In genomic region chr20:5529331-5530142, GRCh38 we compare ENCODE assay signal across 8 cellular contexts.
A peak's percentile ranks its signal among the peaks of the same experiment; 100 is the strongest.
DNase-seq lines count a peak whose midpoint lies in the region; ATAC-seq lines count a peak whose summit lies in the region.

No MANE protein-coding gene starts in this region.

- CTCF ChIA-PET in CD8-positive, alpha-beta memory T cell (lab: Charles Lee): interaction anchor here (0.6 to 3.2 kb wide), 44 partner anchors 9 to 553 kb away, joined by 3 to 63 read pairs (median 4); no protein-coding TSS in a partner anchor

- peak overlapping the region; percentile 38 to 85 (median 71) for H3K4me3 Mint-ChIP-seq in CD8-positive, alpha-beta memory T cell

- POLR2A ChIA-PET in CD8-positive, alpha-beta memory T cell (lab: Charles Lee): interaction anchor here (0.7 kb wide), 1 partner anchor 259 kb away, joined by 3 read pairs; no protein-coding TSS in a partner anchor

- H3K36me3 Mint-ChIP-seq in CD8-positive, alpha-beta memory T cell: peaks cover 0 to under 1% (median 0%) of the 10 kb centered on the region in 3 donors

- peaks cover 17 to 28% (median 23%) of the 10 kb centered on the region in 3 donors for H3K4me1 Mint-ChIP-seq in CD8-positive, alpha-beta memory T cell

- H3K27me3 Mint-ChIP-seq in CD8-positive, alpha-beta memory T cell: no peaks in the 10 kb centered on the region

- H3K9me3 ChIP-seq in CD8-positive, alpha-beta memory T cell (ENCODE audit: low read length): no peaks in the 10 kb centered on the region
- no peaks in the 10 kb centered on the region for H3K9me3 ChIP-seq in effector memory CD4-positive, alpha-beta T cell (ENCODE audit: control insufficient read depth, low read length)

- no peaks in the 10 kb centered on the region for H3K36me3 ChIP-seq in CD8-positive, alpha-beta memory T cell (ENCODE audit: insufficient read depth, low read length)
- no peaks in the 10 kb centered on the region for H3K36me3 ChIP-seq in effector memory CD4-positive, alpha-beta T cell (ENCODE audit: control insufficient read depth, insufficient read depth, low read length)

- H3K27ac ChIP-seq in CD8-positive, alpha-beta memory T cell (ENCODE audit: low read depth, low read length): no peak overlapping the region
- no peak overlapping the region for H3K27ac ChIP-seq in effector memory CD4-positive, alpha-beta T cell (ENCODE audit: insufficient read depth, low read length, poor library complexity, severe bottlenecking)

- peak; percentile 67 to 86 (median 75) for DNase-seq in CD8-positive, alpha-beta memory T cell
- peak in 70 of 76 experiments; percentile 3 to 86 (median 66) for DNase-seq in HUDEP-2 (lab: John Stamatoyannopoulos, UW; ENCODE audit: unreplicated experiment in 76 of 76)
- peak; percentile 81 for DNase-seq in NOMO-1 treated with DMSO at 0.1 percent for 48 hours (lab: John Stamatoyannopoulos, UW; ENCODE audit: unreplicated experiment)
- DNase-seq in activated CD8-positive, alpha-beta memory T cell treated with anti-CD3 and anti-CD28 coated beads for 24 hours: peak; percentile 91
- DNase-seq in effector memory CD4-positive, alpha-beta T cell: peak; percentile 55 to 66 (median 56)
- peak; percentile 76 for DNase-seq in middle frontal gyrus (ENCODE audit: extremely low spot score, low spot score)
- peak; percentile 27 to 53 for DNase-seq in stimulated activated CD8-positive, alpha-beta memory T cell treated with anti-CD3 and anti-CD28 coated beads, Interleukin-15, amount 100 ng/mL, for 4 hours (ENCODE audit: low read depth in 2 of 2)

- ATAC-seq in GM21381 (IDR thresholded peaks at IDR 0.05; ENCODE audit: unreplicated experiment): peak; percentile 81

- H3K4me3 ChIP-seq in CD8-positive, alpha-beta memory T cell (ENCODE audit: low read length): peak overlapping the region; percentile 35
- H3K4me3 ChIP-seq in effector memory CD4-positive, alpha-beta T cell (ENCODE audit: insufficient read depth, low read depth, low read length, poor library complexity, severe bottlenecking): no peak overlapping the region

- peaks cover 13% of the 10 kb centered on the region for H3K4me1 ChIP-seq in CD8-positive, alpha-beta memory T cell (ENCODE audit: insufficient read depth, low read length)
- H3K4me1 ChIP-seq in effector memory CD4-positive, alpha-beta T cell (ENCODE audit: control insufficient read depth, insufficient read depth, low read length, poor library complexity, severe bottlenecking): no peaks in the 10 kb centered on the region

- H3K27me3 ChIP-seq in CD8-positive, alpha-beta memory T cell (ENCODE audit: insufficient read depth, low read length, poor library complexity, severe bottlenecking): no peaks in the 10 kb centered on the region
- no peaks in the 10 kb centered on the region for H3K27me3 ChIP-seq in effector memory CD4-positive, alpha-beta T cell (replicated peaks; ENCODE audit: control insufficient read depth, insufficient read depth, low read length, poor library complexity, severe bottlenecking)

- H3K9me3 Mint-ChIP-seq in CD8-positive, alpha-beta memory T cell: no peaks in the 10 kb centered on the region

- peak overlapping the region; percentile 37 to 90 (median 80) for H3K27ac Mint-ChIP-seq in CD8-positive, alpha-beta memory T cell

Comparison
In these comparisons a context has a peak if more than half of its experiments do, and no peak if none do; other contexts are left out.
1. DNase-seq: peak in every context shown above with its lines; median percentile 91 in activated CD8-positive, alpha-beta memory T cell treated with anti-CD3 and anti-CD28 coated beads for 24 hours; 81 in NOMO-1 treated with DMSO at 0.1 percent for 48 hours; 76 in middle frontal gyrus; 75 in CD8-positive, alpha-beta memory T cell; 66 in HUDEP-2; 56 in effector memory CD4-positive, alpha-beta T cell; 40 in stimulated activated CD8-positive, alpha-beta memory T cell treated with anti-CD3 and anti-CD28 coated beads, Interleukin-15, amount 100 ng/mL, for 4 hours.